Comparison of ENCODE assay signal across 1 cellular context in genomic region chr12:120292661-120293531, GRCh38.
TF ChIP-seq lines count a peak whose summit lies in the region.

Gene RNU4-1, minus strand, starts transcription at chr12:120293237.

TF ChIP-seq in HepG2, 621 proteins besides CTCF, POLR2A, EP300 and RAD21 (continued from another document and continues in another):
- peak; percentile 74 for TF ChIP-seq ZKSCAN1 (IDR thresholded peaks at IDR 0.05; ENCODE audit: low read length)
- TF ChIP-seq ZNF543 (CRISPR knock-in tag; IDR thresholded peaks at IDR 0.05), result no peak
- TF ChIP-seq ZNF274 (CRISPR knock-in tag; IDR thresholded peaks at IDR 0.05), result no peak
- TF ChIP-seq HINFP (CRISPR knock-in tag; IDR thresholded peaks at IDR 0.05; ENCODE audit: low read depth), result no peak
- TF ChIP-seq EED (CRISPR knock-in tag; IDR thresholded peaks at IDR 0.05), result no peak
- TF ChIP-seq CEBPB (IDR thresholded peaks at IDR 0.05; ENCODE audit: borderline replicate concordance, low read depth, low read length), result peak; percentile 21; the same call in 1 of the 2 replicates
- no peak for TF ChIP-seq ZNF770 (CRISPR knock-in tag; IDR thresholded peaks at IDR 0.05)
- no peak for TF ChIP-seq ZNF121 (CRISPR knock-in tag; IDR thresholded peaks at IDR 0.05)
- no peak for TF ChIP-seq RARG (CRISPR knock-in tag; IDR thresholded peaks at IDR 0.05; ENCODE audit: low read depth)
- TF ChIP-seq ZNF550 (CRISPR knock-in tag; IDR thresholded peaks at IDR 0.05; ENCODE audit: borderline replicate concordance), result no peak
- TF ChIP-seq ZNF597 (CRISPR knock-in tag; IDR thresholded peaks at IDR 0.05), result no peak
- no peak for TF ChIP-seq ZNF607 (CRISPR knock-in tag; IDR thresholded peaks at IDR 0.05; ENCODE audit: borderline replicate concordance)
- TF ChIP-seq PRPF4 (IDR thresholded peaks at IDR 0.05; ENCODE audit: low read depth, low read length, poor library complexity, severe bottlenecking), result no peak
- no peak for TF ChIP-seq RFX1 (IDR thresholded peaks at IDR 0.05)
- TF ChIP-seq ZBTB7A (CRISPR knock-in tag; IDR thresholded peaks at IDR 0.05), result no peak
- TF ChIP-seq HNRNPH1 (optimal IDR thresholded peaks at IDR 0.05; ENCODE audit: low read depth, low read length), result no peak
- 0 out of 2 replicates have a peak, but pooled peaks have one; percentile 86 for TF ChIP-seq ETV6 (CRISPR knock-in tag; conservative IDR thresholded peaks at IDR 0.05)
- TF ChIP-seq NFE2 (CRISPR knock-in tag; IDR thresholded peaks at IDR 0.05), result no peak
- TF ChIP-seq ZNF850 (CRISPR knock-in tag; conservative IDR thresholded peaks at IDR 0.05), result no peak
- TF ChIP-seq ZNF883 (CRISPR knock-in tag; IDR thresholded peaks at IDR 0.05; ENCODE audit: not compliant biosample characterization), result no peak
- TF ChIP-seq ZBTB10 (CRISPR knock-in tag; IDR thresholded peaks at IDR 0.05; ENCODE audit: borderline replicate concordance), result peak; percentile 59; the same call in 1 of the 2 replicates
- peak; percentile 79; the same call in 1 of the 2 replicates for TF ChIP-seq JUNB (CRISPR knock-in tag; IDR thresholded peaks at IDR 0.05; ENCODE audit: borderline replicate concordance)
- TF ChIP-seq NONO (IDR thresholded peaks at IDR 0.05), result no peak
- peak; percentile 92 for TF ChIP-seq NONO (CRISPR knock-in tag; conservative IDR thresholded peaks at IDR 0.05)
- no peak for TF ChIP-seq ZIK1 (CRISPR knock-in tag; IDR thresholded peaks at IDR 0.05; ENCODE audit: borderline replicate concordance, low read depth)
- no peak for TF ChIP-seq MIER3 (CRISPR knock-in tag; IDR thresholded peaks at IDR 0.05; ENCODE audit: borderline replicate concordance)
- no peak for TF ChIP-seq NCOR1 (IDR thresholded peaks at IDR 0.05; ENCODE audit: borderline replicate concordance, low read length)
- TF ChIP-seq DNMT3B (CRISPR knock-in tag; conservative IDR thresholded peaks at IDR 0.05), result no peak; the same call in 1 of the 2 replicates
- no peak for TF ChIP-seq RNF219 (CRISPR knock-in tag; IDR thresholded peaks at IDR 0.05)
- TF ChIP-seq CSRNP1 (CRISPR knock-in tag; IDR thresholded peaks at IDR 0.05), result peak; percentile 44; the same call in 1 of the 2 replicates
- TF ChIP-seq CCAR2 (optimal IDR thresholded peaks at IDR 0.05; ENCODE audit: low read depth, low read length), result no peak
- TF ChIP-seq E2F1 (CRISPR knock-in tag; IDR thresholded peaks at IDR 0.05), result peak; percentile 74; the same call in 1 of the 2 replicates
- no peak for TF ChIP-seq ZNF484 (CRISPR knock-in tag; IDR thresholded peaks at IDR 0.05; ENCODE audit: borderline replicate concordance, low read depth)
- no peak for TF ChIP-seq ZNF383 (CRISPR knock-in tag; IDR thresholded peaks at IDR 0.05; ENCODE audit: borderline replicate concordance)
- no peak for TF ChIP-seq IKZF4 (CRISPR knock-in tag; IDR thresholded peaks at IDR 0.05; ENCODE audit: borderline replicate concordance, low read depth, not compliant biosample characterization)
- TF ChIP-seq ZNF253 (CRISPR knock-in tag; IDR thresholded peaks at IDR 0.05; ENCODE audit: borderline replicate concordance), result no peak
- peak; percentile 100 for TF ChIP-seq POLR2G (IDR thresholded peaks at IDR 0.05; ENCODE audit: low read depth, low read length)
- TF ChIP-seq MLX (CRISPR knock-in tag; IDR thresholded peaks at IDR 0.05), result 0 out of 2 replicates have a peak, but pooled peaks have one; percentile 50
- TF ChIP-seq ZNF3 (CRISPR knock-in tag; IDR thresholded peaks at IDR 0.05), result no peak; the same call in 1 of the 2 replicates
- no peak; the same call in 1 of the 2 replicates for TF ChIP-seq ZNF772 (CRISPR knock-in tag; IDR thresholded peaks at IDR 0.05)
- TF ChIP-seq ZUFSP (CRISPR knock-in tag; IDR thresholded peaks at IDR 0.05; ENCODE audit: borderline replicate concordance), result no peak
- TF ChIP-seq ZFP1 (CRISPR knock-in tag; IDR thresholded peaks at IDR 0.05), result peak; percentile 68; the same call in 1 of the 2 replicates
- peak; percentile 85 for TF ChIP-seq ZNF800 (CRISPR knock-in tag; IDR thresholded peaks at IDR 0.05)
